Comparison of ENCODE assay signal across 16 cellular contexts in the genomic region with DNA sequence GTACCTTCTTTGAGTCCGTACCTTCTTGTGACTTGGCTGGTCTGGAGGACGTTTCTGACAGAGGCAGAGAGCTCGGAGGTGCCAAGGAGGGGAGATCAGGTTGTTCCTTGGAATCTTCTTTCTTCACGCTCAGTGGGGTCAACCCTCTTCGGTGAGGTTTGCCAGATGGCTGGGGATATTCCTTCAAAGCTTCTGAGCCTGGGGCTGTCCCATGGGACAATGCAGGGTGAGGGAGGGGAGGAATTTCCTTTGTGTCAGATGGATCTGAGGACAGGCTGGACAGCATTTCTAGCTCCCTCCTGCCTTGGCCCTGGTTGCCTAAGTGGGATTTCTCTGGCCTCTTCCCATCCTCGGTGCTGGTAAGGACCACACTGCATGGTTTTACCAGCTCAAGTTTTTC.
A peak's percentile ranks its signal among the peaks of the same experiment; 100 is the strongest.
DNase-seq lines count a peak whose midpoint lies in the region; ATAC-seq and TF ChIP-seq lines count a peak whose summit lies in the region.
"Had no signal": no experiment of that assay in that cellular context is flagged by ENCODE, and none has a peak within 500 bp of the region (broad histone marks: within the 10 kb centered on the region; RNA-seq: fewer than 3 reads in every experiment).

No MANE protein-coding gene starts in this region.

- no peaks in the 10 kb centered on the region for H3K9me3 Mint-ChIP-seq in activated CD4-positive, alpha-beta memory T cell treated with anti-CD3 and anti-CD28 coated beads for 36 hours
- no peaks in the 10 kb centered on the region for H3K9me3 Mint-ChIP-seq in activated CD4-positive, alpha-beta memory T cell treated with anti-CD3 and anti-CD28 coated beads, Interleukin-2, amount 10 ng/mL, durations not matched to agents 7 days and 5 days
- no peaks in the 10 kb centered on the region for H3K9me3 Mint-ChIP-seq in activated naive CD8-positive, alpha-beta T cell treated with anti-CD3 and anti-CD28 coated beads, Interleukin-2, amount 50 U/mL, for 24 hours

- no peak overlapping the region for H3K4me3 Mint-ChIP-seq in activated CD4-positive, alpha-beta memory T cell treated with anti-CD3 and anti-CD28 coated beads for 36 hours
- no peak overlapping the region for H3K4me3 Mint-ChIP-seq in activated CD4-positive, alpha-beta memory T cell treated with anti-CD3 and anti-CD28 coated beads, Interleukin-2, amount 10 ng/mL, durations not matched to agents 7 days and 5 days
- H3K4me3 Mint-ChIP-seq in activated naive CD8-positive, alpha-beta T cell treated with anti-CD3 and anti-CD28 coated beads, Interleukin-2, amount 50 U/mL, for 24 hours = no peak overlapping the region

- POLR2A ChIA-PET in activated CD4-positive, alpha-beta memory T cell treated with anti-CD3 and anti-CD28 coated beads for 36 hours (lab: Charles Lee) = no interaction called here
- POLR2A ChIA-PET in activated CD4-positive, alpha-beta memory T cell treated with anti-CD3 and anti-CD28 coated beads, Interleukin-2, amount 10 ng/mL, durations not matched to agents 7 days and 5 days (lab: Charles Lee) = no interaction called here

- no peaks in the 10 kb centered on the region for H3K27me3 ChIP-seq in DND-41 (ENCODE audit: insufficient read depth, low read length, poor library complexity)
- H3K27me3 ChIP-seq: SJCRH30 had no signal

- H2AFZ ChIP-seq in DND-41 (ENCODE audit: low read depth, low read length) = no peak overlapping the region
- H2AFZ ChIP-seq: PC-9 had no signal

- in situ Hi-C loops in KBM-7 (cut with MboI; ENCODE audit: low pct_unique_long_range_greater_than_20kb, low sequenced_read_pairs) = no loop called here

- TF ChIP-seq CTCF in DND-41 (IDR thresholded peaks at IDR 0.05; ENCODE audit: borderline replicate concordance, extremely low read depth, low read length, poor library complexity, severe bottlenecking) = no peak

- H3K79me2 ChIP-seq in DND-41 (ENCODE audit: insufficient read depth, low read length) = peaks cover 100% of the 10 kb centered on the region

- no peak overlapping the region for H3K27ac Mint-ChIP-seq in activated CD4-positive, alpha-beta memory T cell treated with anti-CD3 and anti-CD28 coated beads for 36 hours
- H3K27ac Mint-ChIP-seq in activated CD4-positive, alpha-beta memory T cell treated with anti-CD3 and anti-CD28 coated beads, Interleukin-2, amount 10 ng/mL, durations not matched to agents 7 days and 5 days = no peak overlapping the region
- H3K27ac Mint-ChIP-seq in activated naive CD8-positive, alpha-beta T cell treated with anti-CD3 and anti-CD28 coated beads, Interleukin-2, amount 50 U/mL, for 24 hours = peak overlapping the region; percentile 14

- ATAC-seq in DND-41 (ENCODE audit: insufficient read depth, low read depth) = no peak
- no peak for ATAC-seq in activated naive CD8-positive, alpha-beta T cell treated with anti-CD3 and anti-CD28 coated beads, Interleukin-2, amount 50 U/mL, for 24 hours

- H3K4me3 ChIP-seq in DND-41 (ENCODE audit: low read depth in 1 of 2, low read length in 2 of 2) = no peak overlapping the region
- H3K4me3 ChIP-seq: PC-9, SJCRH30 had no signal

- H4K20me1 ChIP-seq in DND-41 (ENCODE audit: insufficient read depth, low read length) = peaks cover 91% of the 10 kb centered on the region

- H3K27me3 Mint-ChIP-seq in activated CD4-positive, alpha-beta memory T cell treated with anti-CD3 and anti-CD28 coated beads for 36 hours = no peaks in the 10 kb centered on the region
- H3K27me3 Mint-ChIP-seq in activated CD4-positive, alpha-beta memory T cell treated with anti-CD3 and anti-CD28 coated beads, Interleukin-2, amount 10 ng/mL, durations not matched to agents 7 days and 5 days = no peaks in the 10 kb centered on the region
- no peaks in the 10 kb centered on the region for H3K27me3 Mint-ChIP-seq in activated naive CD8-positive, alpha-beta T cell treated with anti-CD3 and anti-CD28 coated beads, Interleukin-2, amount 50 U/mL, for 24 hours

- CTCF ChIA-PET in activated CD4-positive, alpha-beta memory T cell treated with anti-CD3 and anti-CD28 coated beads for 36 hours (lab: Charles Lee) = interaction anchor here (1.0 to 1.2 kb wide), 2 partner anchors 232 to 595 kb away, joined by 3 to 4 read pairs; no protein-coding TSS in a partner anchor
- CTCF ChIA-PET in activated CD4-positive, alpha-beta memory T cell treated with anti-CD3 and anti-CD28 coated beads, Interleukin-2, amount 10 ng/mL, durations not matched to agents 7 days and 5 days (lab: Charles Lee) = interaction anchor here (1.2 to 2.1 kb wide), 3 partner anchors 10 to 594 kb away, joined by 3 to 5 read pairs (median 3); no protein-coding TSS in a partner anchor

- H3K9ac ChIP-seq in DND-41 (ENCODE audit: low read depth, low read length) = no peak overlapping the region

- no peaks in the 10 kb centered on the region for H3K9me3 ChIP-seq in DND-41 (ENCODE audit: insufficient read depth, low read length, severe bottlenecking)
- H3K9me3 ChIP-seq: SJCRH30 had no signal

- H3K36me3 Mint-ChIP-seq in activated CD4-positive, alpha-beta memory T cell treated with anti-CD3 and anti-CD28 coated beads for 36 hours = peaks cover 59% of the 10 kb centered on the region
- H3K36me3 Mint-ChIP-seq in activated CD4-positive, alpha-beta memory T cell treated with anti-CD3 and anti-CD28 coated beads, Interleukin-2, amount 10 ng/mL, durations not matched to agents 7 days and 5 days (ENCODE audit: low read depth) = peaks cover 43% of the 10 kb centered on the region
- H3K36me3 Mint-ChIP-seq in activated naive CD8-positive, alpha-beta T cell treated with anti-CD3 and anti-CD28 coated beads, Interleukin-2, amount 50 U/mL, for 24 hours (ENCODE audit: low read depth) = peaks cover 72% of the 10 kb centered on the region

- peaks cover 99% of the 10 kb centered on the region for H3K36me3 ChIP-seq in DND-41 (ENCODE audit: insufficient read depth, low read length)
- H3K36me3 ChIP-seq: SJCRH30 had no signal

- H3K4me1 Mint-ChIP-seq in activated CD4-positive, alpha-beta memory T cell treated with anti-CD3 and anti-CD28 coated beads for 36 hours (ENCODE audit: low read depth) = peaks cover 26% of the 10 kb centered on the region
- peaks cover 19% of the 10 kb centered on the region for H3K4me1 Mint-ChIP-seq in activated CD4-positive, alpha-beta memory T cell treated with anti-CD3 and anti-CD28 coated beads, Interleukin-2, amount 10 ng/mL, durations not matched to agents 7 days and 5 days
- peaks cover 48% of the 10 kb centered on the region for H3K4me1 Mint-ChIP-seq in activated naive CD8-positive, alpha-beta T cell treated with anti-CD3 and anti-CD28 coated beads, Interleukin-2, amount 50 U/mL, for 24 hours

- no peak overlapping the region for H3K4me2 ChIP-seq in DND-41 (ENCODE audit: insufficient read depth, low read length)
- H3K4me2 ChIP-seq: PC-9 had no signal

- peak overlapping the region; percentile 61 for H3K27ac ChIP-seq in DND-41 (ENCODE audit: low read length)
- H3K27ac ChIP-seq: PC-9, SJCRH30 had no signal

- DNase-seq in activated CD4-positive, alpha-beta memory T cell treated with anti-CD3 and anti-CD28 coated beads for 36 hours = peak; percentile 1
- DNase-seq in activated CD4-positive, alpha-beta memory T cell treated with anti-CD3 and anti-CD28 coated beads, Interleukin-2, amount 10 ng/mL, durations not matched to agents 7 days and 5 days = no peak
- DNase-seq in DND-41 = no peak
- no peak for DNase-seq in activated naive CD8-positive, alpha-beta T cell treated with anti-CD3 and anti-CD28 coated beads, Interleukin-2, amount 50 U/mL, for 24 hours
- DNase-seq in posterior vena cava (ENCODE audit: low spot score) = peak; percentile 25
- DNase-seq in GOT3 (lab: John Stamatoyannopoulos, UW) = no peak
- no peak for DNase-seq in KBM-7
- DNase-seq: C1 segment of cervical spinal cord, HCEC 1CT, NCI-H1105 treated with DMSO at 0.1 percent for 48 hours, NCI-H1694 treated with DMSO at 0.1 percent for 48 hours, NCI-H2107, NCI-H345, NCI-H748 treated with DMSO at 0.1 percent for 48 hours, PC-9, SJCRH30 had no signal

- peaks cover 16% of the 10 kb centered on the region for H3K4me1 ChIP-seq in DND-41 (ENCODE audit: insufficient read depth, low read length)
- H3K4me1 ChIP-seq: SJCRH30 had no signal

- intact Hi-C loops in activated CD4-positive, alpha-beta memory T cell treated with anti-CD3 and anti-CD28 coated beads for 36 hours (cut with micrococcal nuclease) = no loop called here
- intact Hi-C loops in posterior vena cava (cut with DNase I) = no loop called here

Comparison
In these comparisons a context has a peak if more than half of its experiments do, and no peak if none do; other contexts are left out.
1. DNase-seq: peak in activated CD4-positive, alpha-beta memory T cell treated with anti-CD3 and anti-CD28 coated beads for 36 hours (single experiment) and posterior vena cava (single experiment); none in activated CD4-positive, alpha-beta memory T cell treated with anti-CD3 and anti-CD28 coated beads, Interleukin-2, amount 10 ng/mL, durations not matched to agents 7 days and 5 days (single experiment), DND-41 (single experiment), activated naive CD8-positive, alpha-beta T cell treated with anti-CD3 and anti-CD28 coated beads, Interleukin-2, amount 50 U/mL, for 24 hours (single experiment), GOT3 (single experiment) and KBM-7 (single experiment).